Comparison of ENCODE assay signal across 26 cellular contexts in genomic region chr11:117061256-117061655, GRCh38. TPM values are rescaled to one million over a fixed set of nuclear protein-coding genes. Genes with fewer than 3 reads are reported as not detected.
DNase-seq lines count a peak whose midpoint lies in the region; ATAC-seq and TF ChIP-seq lines count a peak whose summit lies in the region.
"Had no signal": no experiment of that assay in that cellular context is flagged by ENCODE, and none has a peak within 500 bp of the region (broad histone marks: within the 10 kb centered on the region; RNA-seq: fewer than 3 reads in every experiment).

No MANE protein-coding gene starts in this region.

- H3K4me2 ChIP-seq in OCI-LY3 (ENCODE audit: low read length) = peak overlapping the region; percentile 86; the same call in 1 of the 2 replicates

- ATAC-seq in natural killer cell treated with Interleukin-12 subunit alpha and Interleukin-12 subunit beta and Interleukin-15 and Interleukin-18, amount 100 ng/mL, for 72 hours = no peak
- ATAC-seq in natural killer cell = no peak
- peak; percentile 54 for ATAC-seq in left colon
- ATAC-seq in HG02763 (IDR thresholded peaks at IDR 0.05; ENCODE audit: unreplicated experiment) = no peak
- ATAC-seq: HCT116, SK-N-SH treated with all-trans-retinoic acid at 6 μM for 48 hours had no signal

- H3K4me1 Mint-ChIP-seq in natural killer cell treated with Interleukin-12 subunit alpha and Interleukin-12 subunit beta and Interleukin-15 and Interleukin-18, amount 100 ng/mL, for 72 hours (ENCODE audit: low read depth in 2 of 2) = peaks cover 61 to 69% of the 10 kb centered on the region in 2 donors
- peaks cover 61 to 68% of the 10 kb centered on the region in 2 donors for H3K4me1 Mint-ChIP-seq in natural killer cell

- H3K4me1 ChIP-seq in OCI-LY3 (ENCODE audit: low read length) = peaks cover 39% of the 10 kb centered on the region
- H3K4me1 ChIP-seq in esophagus muscularis mucosa = peaks cover 27 to 62% (median 55%) of the 10 kb centered on the region in 4 donors
- H3K4me1 ChIP-seq: SJCRH30 had no signal

- no peak for TF ChIP-seq EP300 in esophagus muscularis mucosa (IDR thresholded peaks at IDR 0.05)

- H3K4me3 ChIP-seq in OCI-LY3 (ENCODE audit: low read length) = no peak overlapping the region
- H3K4me3 ChIP-seq in esophagus muscularis mucosa = no peak overlapping the region
- H3K4me3 ChIP-seq: MG63, SJCRH30 had no signal

- H3K27ac Mint-ChIP-seq in natural killer cell treated with Interleukin-12 subunit alpha and Interleukin-12 subunit beta and Interleukin-15 and Interleukin-18, amount 100 ng/mL, for 72 hours = peak overlapping the region; percentile 82 to 96
- no peak overlapping the region for H3K27ac Mint-ChIP-seq in natural killer cell

- no peaks in the 10 kb centered on the region for H3K36me3 ChIP-seq in OCI-LY3 (replicated peaks; ENCODE audit: low read depth, low read length)
- no peaks in the 10 kb centered on the region for H3K36me3 ChIP-seq in esophagus muscularis mucosa
- H3K36me3 ChIP-seq: BE2C, MG63, SJCRH30 had no signal

- H3K9me3 Mint-ChIP-seq in natural killer cell treated with Interleukin-12 subunit alpha and Interleukin-12 subunit beta and Interleukin-15 and Interleukin-18, amount 100 ng/mL, for 72 hours = no peaks in the 10 kb centered on the region
- H3K9me3 Mint-ChIP-seq in natural killer cell = no peaks in the 10 kb centered on the region
- H3K9me3 Mint-ChIP-seq: CD14-positive monocyte; CD8-positive, alpha-beta memory T cell had no signal

- no peak overlapping the region for H2AFZ ChIP-seq in OCI-LY3 (ENCODE audit: low read depth, low read length)

- H3K27ac ChIP-seq in OCI-LY3 (ENCODE audit: low read length) (no peak overlapping the region), substantia nigra (ENCODE audit: low read depth, low read length, poor library complexity, severe bottlenecking) (peak overlapping the region; percentile 19), esophagus muscularis mucosa (replicated peaks in 1 of 4) (no peak overlapping the region)
- H3K27ac ChIP-seq: SJCRH30 had no signal

- H4K20me1 ChIP-seq in OCI-LY3 (ENCODE audit: insufficient read depth, low read length) = peaks cover 39% of the 10 kb centered on the region

- H3K79me2 ChIP-seq in OCI-LY3 (ENCODE audit: low read length) = peaks cover 75% of the 10 kb centered on the region

- intact Hi-C loops in natural killer cell (cut with micrococcal nuclease) = no loop called here
- intact Hi-C loops in left colon (cut with DNase I, micrococcal nuclease) = no loop called here
- intact Hi-C loops in esophagus muscularis mucosa (cut with DNase I) = no loop called here

- no peaks in the 10 kb centered on the region for H3K27me3 Mint-ChIP-seq in natural killer cell treated with Interleukin-12 subunit alpha and Interleukin-12 subunit beta and Interleukin-15 and Interleukin-18, amount 100 ng/mL, for 72 hours
- H3K27me3 Mint-ChIP-seq in natural killer cell (ENCODE audit: low read depth in 2 of 2) = no peaks in the 10 kb centered on the region
- H3K27me3 Mint-ChIP-seq: CD8-positive, alpha-beta memory T cell had no signal

- H3K9me3 ChIP-seq in OCI-LY3 (ENCODE audit: insufficient read depth, low read length) (no peaks in the 10 kb centered on the region), esophagus muscularis mucosa (no peaks in the 10 kb centered on the region)
- H3K9me3 ChIP-seq: BE2C, MG63, SJCRH30 had no signal

- H3K4me3 Mint-ChIP-seq in natural killer cell treated with Interleukin-12 subunit alpha and Interleukin-12 subunit beta and Interleukin-15 and Interleukin-18, amount 100 ng/mL, for 72 hours = peak overlapping the region; percentile 50
- no peak overlapping the region for H3K4me3 Mint-ChIP-seq in natural killer cell
- H3K4me3 Mint-ChIP-seq: CD14-positive monocyte; CD8-positive, alpha-beta memory T cell had no signal

- H3K9ac ChIP-seq in OCI-LY3 (ENCODE audit: low read length) = no peak overlapping the region

- H3K36me3 Mint-ChIP-seq in natural killer cell treated with Interleukin-12 subunit alpha and Interleukin-12 subunit beta and Interleukin-15 and Interleukin-18, amount 100 ng/mL, for 72 hours = no peaks in the 10 kb centered on the region
- H3K36me3 Mint-ChIP-seq in natural killer cell = no peaks in the 10 kb centered on the region

- no peak for TF ChIP-seq CTCF in natural killer cell (IDR thresholded peaks at IDR 0.05)
- TF ChIP-seq CTCF in OCI-LY3 (IDR thresholded peaks at IDR 0.05; ENCODE audit: low read depth, low read length) = no peak
- TF ChIP-seq CTCF in esophagus muscularis mucosa (IDR thresholded peaks at IDR 0.05) = no peak

- no peak for TF ChIP-seq POLR2A in esophagus muscularis mucosa (IDR thresholded peaks at IDR 0.05; ENCODE audit: low read depth)

- no peaks in the 10 kb centered on the region for H3K27me3 ChIP-seq in OCI-LY3 (ENCODE audit: low read depth, low read length)
- H3K27me3 ChIP-seq in esophagus muscularis mucosa = no peaks in the 10 kb centered on the region
- H3K27me3 ChIP-seq: BE2C, MG63, SJCRH30 had no signal

- DNase-seq in natural killer cell treated with Interleukin-12 subunit alpha and Interleukin-12 subunit beta and Interleukin-15 and Interleukin-18, amount 100 ng/mL, for 72 hours (ENCODE audit: low spot score) = no peak
- DNase-seq in natural killer cell (no peak), left colon (no peak), substantia nigra (lab: John Stamatoyannopoulos, UW) (no peak), ureter (ENCODE audit: low spot score) (no peak), esophagus muscularis mucosa (ENCODE audit: extremely low spot score) (no peak)
- DNase-seq: BE2C; Calu3; CD8-positive, alpha-beta memory T cell; DND-41; KG1; MG63; NCI-H1092; NCI-H1417 treated with DMSO at 0.1 percent for 48 hours; NCI-H1694 treated with DMSO at 0.1 percent for 48 hours; NCI-H2081 treated with DMSO at 0.1 percent for 48 hours; NCI-H2171; NCI-H226; NCI-H510A; NCI-H69; SJCRH30 had no signal

- WGBS in esophagus muscularis mucosa = 92% methylated on average over 5 of the region's 5 CpGs

RNA-seq across cellular contexts. Expression of gene SIK3, which starts 37.0 kb away (rescaled TPM):
- total RNA-seq in natural killer cell treated with Interleukin-12 subunit alpha and Interleukin-12 subunit beta and Interleukin-15 and Interleukin-18, amount 100 ng/mL, for 72 hours = 100 to 1,000 TPM in 1 of 2 donors, 10 to 100 TPM in 1; 88.7 to 111 TPM
- total RNA-seq in natural killer cell (100 to 1,000 TPM in 2 of 3 donors, 10 to 100 TPM in 1; 71.6 to 120 (median 119) TPM), left colon (10 to 100 TPM; 35.3 to 39.0 TPM), ureter (56.5 TPM), esophagus muscularis mucosa (10 to 100 TPM; 39.5 to 53.5 (median 42.3) TPM)

Comparison
In these comparisons a context has a peak if more than half of its experiments do, and no peak if none do; other contexts are left out.
1. H3K27ac Mint-ChIP-seq: peak in natural killer cell treated with Interleukin-12 subunit alpha and Interleukin-12 subunit beta and Interleukin-15 and Interleukin-18, amount 100 ng/mL, for 72 hours (2 of 2); none in natural killer cell (0 of 2).